ENCODE assay signal across 29 cellular contexts in genomic region chr18:70126832-70127231, GRCh38.
"Had no signal": no experiment of that assay in that cellular context is flagged by ENCODE, and none has a peak within 500 bp of the region (broad histone marks: within the 10 kb centered on the region; RNA-seq: fewer than 3 reads in every experiment).

No MANE protein-coding gene starts in this region.

- H3K4me1 Mint-ChIP-seq: mesothelial cell of epicardium; naive B cell; nephron; neural progenitor cell; stimulated activated naive CD8-positive, alpha-beta T cell treated with anti-CD3 and anti-CD28 coated beads, Interleukin-15, amount 100 ng/mL, for 72 hours had no signal

- H3K36me3 ChIP-seq: neural progenitor cell, right lobe of liver, upper lobe of right lung, uterus had no signal

- H3K27ac Mint-ChIP-seq: dendritic cell treated with granulocyte-macrophage colony-stimulating factor and Interleukin-4, amounts not matched to agents 40 ng/mL and 50 ng/mL, for 4 days; endodermal cell; mesothelial cell of epicardium; naive B cell; nephron; neural progenitor cell; progenitor cell of endocrine pancreas; stimulated activated naive B cell treated with anti-CD40 and anti-IgM and Interleukin-4, amounts not matched to agents 10 μg/mL and 1 μg/mL and 100 μg/mL, for 72 hours; stimulated activated naive CD8-positive, alpha-beta T cell treated with anti-CD3 and anti-CD28 coated beads, Interleukin-15, amount 100 ng/mL, for 72 hours had no signal

- H3K27me3 Mint-ChIP-seq: dendritic cell treated with granulocyte-macrophage colony-stimulating factor and Interleukin-4, amounts not matched to agents 40 ng/mL and 50 ng/mL, for 4 days; naive B cell; progenitor cell of endocrine pancreas; stimulated activated naive B cell treated with anti-CD40 and anti-IgM and Interleukin-4, amounts not matched to agents 10 μg/mL and 1 μg/mL and 100 μg/mL, for 72 hours; stimulated activated naive CD8-positive, alpha-beta T cell treated with anti-CD3 and anti-CD28 coated beads, Interleukin-15, amount 100 ng/mL, for 72 hours had no signal

- H3K9me3 ChIP-seq: gastrocnemius medialis, mucosa of descending colon, right lobe of liver, suprapubic skin, transverse colon, upper lobe of right lung, uterus had no signal

- H3K4me3 ChIP-seq: gastrocnemius medialis, heart left ventricle, hepatocyte, mucosa of descending colon, neural progenitor cell, right lobe of liver, suprapubic skin, transverse colon, upper lobe of right lung, uterus had no signal

- H3K4me3 Mint-ChIP-seq: dendritic cell treated with granulocyte-macrophage colony-stimulating factor and Interleukin-4, amounts not matched to agents 40 ng/mL and 50 ng/mL, for 4 days; endodermal cell; mesothelial cell of epicardium; naive B cell; nephron; neural progenitor cell; stimulated activated naive B cell treated with anti-CD40 and anti-IgM and Interleukin-4, amounts not matched to agents 10 μg/mL and 1 μg/mL and 100 μg/mL, for 72 hours; stimulated activated naive CD8-positive, alpha-beta T cell treated with anti-CD3 and anti-CD28 coated beads, Interleukin-15, amount 100 ng/mL, for 72 hours had no signal

- ATAC-seq: esophagus mucosa; gastrocnemius medialis; left lobe of liver; mucosa of descending colon; stimulated activated naive B cell treated with anti-CD40 and anti-IgM and Interleukin-4, amounts not matched to agents 10 μg/mL and 1 μg/mL and 100 μg/mL, for 72 hours; stimulated activated naive CD8-positive, alpha-beta T cell treated with anti-CD3 and anti-CD28 coated beads, Interleukin-15, amount 100 ng/mL, for 72 hours; upper lobe of right lung had no signal

- H3K27ac ChIP-seq: epithelial cell of prostate, gastrocnemius medialis, heart left ventricle, hepatocyte, neural progenitor cell, parathyroid adenoma, right lobe of liver, suprapubic skin, transverse colon, upper lobe of right lung, uterus had no signal

- H3K27me3 ChIP-seq: gastrocnemius medialis, heart left ventricle, hepatocyte, neural progenitor cell, right lobe of liver, suprapubic skin, transverse colon, upper lobe of right lung, uterus had no signal

- H3K4me1 ChIP-seq: gastrocnemius medialis, heart left ventricle, neural progenitor cell, parathyroid adenoma, right lobe of liver, suprapubic skin, upper lobe of right lung, uterus had no signal

- DNase-seq: effector CD8-positive, alpha-beta T cell; endodermal cell; foreskin fibroblast; gastrocnemius medialis; heart left ventricle; kidney; mesenchymal stem cell; mucosa of descending colon; naive B cell; right lobe of liver; small intestine; stimulated activated CD4-positive, alpha-beta T cell treated with anti-CD3 and anti-CD28 coated beads, Interleukin-15, amount 100 ng/mL, for 24 hours; stimulated activated CD4-positive, alpha-beta T cell treated with anti-CD3 and anti-CD28 coated beads, Interleukin-2, amount 100 ng/mL, for 48 hours; stimulated activated naive B cell treated with anti-CD40 and anti-IgM and Interleukin-4, amounts not matched to agents 10 μg/mL and 1 μg/mL and 100 μg/mL, for 72 hours; stimulated activated naive CD8-positive, alpha-beta T cell treated with anti-CD3 and anti-CD28 coated beads, Interleukin-15, amount 100 ng/mL, for 72 hours; transverse colon; upper lobe of right lung; uterus had no signal

- H3K9me3 Mint-ChIP-seq: dendritic cell treated with granulocyte-macrophage colony-stimulating factor and Interleukin-4, amounts not matched to agents 40 ng/mL and 50 ng/mL, for 4 days; endodermal cell had no signal
